In genomic region chr1:8717148-8717547, GRCh38 we compare ENCODE assay signal across 14 cellular contexts.
DNase-seq lines count a peak whose midpoint lies in the region; ATAC-seq, FAIRE-seq and TF ChIP-seq lines count a peak whose summit lies in the region.
"Had no signal": no experiment of that assay in that cellular context is flagged by ENCODE, and none has a peak within 500 bp of the region (broad histone marks: within the 10 kb centered on the region; RNA-seq: fewer than 3 reads in every experiment).

No MANE protein-coding gene starts in this region.

- TF ChIP-seq EP300 in A549 (IDR thresholded peaks at IDR 0.05): no peak

- no peak overlapping the region for H3K9ac ChIP-seq in iPS-18a (ENCODE audit: low read length)
- H3K9ac ChIP-seq: BLaER1 had no signal

- H3K4me1 ChIP-seq in A549 (peaks cover 57% of the 10 kb centered on the region), HEK293 (ENCODE audit: control insufficient read depth, insufficient read depth, low read length) (peaks cover 16% of the 10 kb centered on the region), iPS-18a (ENCODE audit: control insufficient read depth, low read depth, low read length) (peaks cover 25% of the 10 kb centered on the region)

- FAIRE-seq in A549 (lab: Jason Lieb, UNC): no peak
- FAIRE-seq: A204.1, GM19239, H54 had no signal

- ATAC-seq in A549 (no peak), GM19328 (IDR thresholded peaks at IDR 0.05; ENCODE audit: unreplicated experiment) (no peak), HG02588 (IDR thresholded peaks at IDR 0.05; ENCODE audit: unreplicated experiment) (no peak)
- ATAC-seq: HCT116 had no signal

- no peak for TF ChIP-seq RAD21 in A549 (conservative IDR thresholded peaks at IDR 0.05 in 1 of 2, IDR thresholded peaks at IDR 0.05 in 1 of 2)

- no peaks in the 10 kb centered on the region for H3K27me3 ChIP-seq in iPS-18a (ENCODE audit: control insufficient read depth, insufficient read depth, low read length)
- H3K27me3 ChIP-seq: BLaER1 had no signal

- H3K36me3 ChIP-seq in HEK293 (ENCODE audit: control insufficient read depth in 2 of 2, insufficient read depth in 1 of 2, low read length in 2 of 2): no peaks in the 10 kb centered on the region
- no peaks in the 10 kb centered on the region for H3K36me3 ChIP-seq in iPS-18a (ENCODE audit: control insufficient read depth, low read depth, low read length)
- H3K36me3 ChIP-seq: BLaER1 had no signal

- POLR2A ChIA-PET in A549 (lab: Yijun Ruan, JAX) (no interaction called here), HEK293 (lab: Yijun Ruan, JAX) (interaction anchor here (1.4 kb wide), 1 partner anchor 14 kb away, joined by 5 read pairs; no protein-coding TSS in a partner anchor)

- H3K27ac ChIP-seq in A549 (peak overlapping the region; percentile 51 to 65; a peak in 5 of 6 replicates), HEK293 (ENCODE audit: extremely low read depth, low read depth, low read length) (no peak overlapping the region), VCaP (peak overlapping the region; percentile 5; the same call in 1 of the 2 replicates), iPS-18a (ENCODE audit: low read length) (peak overlapping the region; percentile 22)
- H3K27ac ChIP-seq: BLaER1 had no signal

- no peak for TF ChIP-seq POLR2A in A549 (IDR thresholded peaks at IDR 0.05; ENCODE audit: low read length)

- peak overlapping the region; percentile 58 for H3K4me2 ChIP-seq in A549
- H3K4me2 ChIP-seq: BLaER1 had no signal

- TF ChIP-seq CTCF in A549 (IDR thresholded peaks at IDR 0.05) (no peak), HEK293 (tag by site-specific recombination; IDR thresholded peaks at IDR 0.05) (no peak), VCaP (conservative IDR thresholded peaks at IDR 0.05) (no peak)

- DNase-seq in A549 (ENCODE audit: low read depth in 1 of 2, low spot score in 1 of 2): no peak
- DNase-seq in AG20443 (ENCODE audit: low spot score): no peak
- DNase-seq: AML-193, GF-D8 had no signal

- H3K4me3 ChIP-seq in A549: no peak overlapping the region
- no peak overlapping the region for H3K4me3 ChIP-seq in HEK293 (ENCODE audit: low read depth, low read length)
- no peak overlapping the region for H3K4me3 ChIP-seq in iPS-18a (ENCODE audit: low read length)
- H3K4me3 ChIP-seq: BLaER1 had no signal

- no peaks in the 10 kb centered on the region for H3K9me3 ChIP-seq in A549
- H3K9me3 ChIP-seq in HEK293 (ENCODE audit: control insufficient read depth, insufficient read depth, low read depth, low read length): no peaks in the 10 kb centered on the region
- no peaks in the 10 kb centered on the region for H3K9me3 ChIP-seq in iPS-18a (ENCODE audit: control insufficient read depth, low read depth, low read length)
- H3K9me3 ChIP-seq: BLaER1 had no signal

- 9% methylated on average over 3 of the region's 3 CpGs for WGBS in A549 (ENCODE audit: missing lambda C conversion rate)

- CTCF ChIA-PET in A549 (lab: Yijun Ruan, JAX) (interaction anchor here (1.4 to 3.7 kb wide), 2 partner anchors 9 to 131 kb away, joined by 4 to 21 read pairs; no protein-coding TSS in a partner anchor), HEK293 (lab: Yijun Ruan, JAX) (interaction anchor here (0.6 to 3.1 kb wide), 6 partner anchors 9 to 156 kb away, joined by 3 to 14 read pairs (median 6); no protein-coding TSS in a partner anchor)

TF ChIP-seq in A549, 52 proteins besides CTCF, POLR2A, EP300 and RAD21:
- TF ChIP-seq MAFK (IDR thresholded peaks at IDR 0.05; ENCODE audit: partially characterized antibody) (peak; percentile 36), HDAC2 (IDR thresholded peaks at IDR 0.05) (no peak)

TF ChIP-seq in HEK293, 187 proteins besides CTCF, POLR2A, EP300 and RAD21:
- TF ChIP-seq, protein P1, sequence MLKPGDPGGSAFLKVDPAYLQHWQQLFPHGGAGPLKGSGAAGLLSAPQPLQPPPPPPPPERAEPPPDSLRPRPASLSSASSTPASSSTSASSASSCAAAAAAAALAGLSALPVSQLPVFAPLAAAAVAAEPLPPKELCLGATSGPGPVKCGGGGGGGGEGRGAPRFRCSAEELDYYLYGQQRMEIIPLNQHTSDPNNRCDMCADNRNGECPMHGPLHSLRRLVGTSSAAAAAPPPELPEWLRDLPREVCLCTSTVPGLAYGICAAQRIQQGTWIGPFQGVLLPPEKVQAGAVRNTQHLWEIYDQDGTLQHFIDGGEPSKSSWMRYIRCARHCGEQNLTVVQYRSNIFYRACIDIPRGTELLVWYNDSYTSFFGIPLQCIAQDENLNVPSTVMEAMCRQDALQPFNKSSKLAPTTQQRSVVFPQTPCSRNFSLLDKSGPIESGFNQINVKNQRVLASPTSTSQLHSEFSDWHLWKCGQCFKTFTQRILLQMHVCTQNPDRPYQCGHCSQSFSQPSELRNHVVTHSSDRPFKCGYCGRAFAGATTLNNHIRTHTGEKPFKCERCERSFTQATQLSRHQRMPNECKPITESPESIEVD (tag by site-specific recombination; IDR thresholded peaks at IDR 0.05): peak; percentile 31; the same call in 1 of the 2 replicates
- no peak for TF ChIP-seq ZBTB48 (tag by site-specific recombination; IDR thresholded peaks at IDR 0.05)
- TF ChIP-seq ZNF10 (tag by site-specific recombination; IDR thresholded peaks at IDR 0.05): no peak
